ENCODE assay signal across 8 cellular contexts in genomic region chr7:48109848-48110663, GRCh38. TPM values are rescaled to one million over a fixed set of nuclear protein-coding genes. Genes with fewer than 3 reads are reported as not detected.
DNase-seq lines count a peak whose midpoint lies in the region; ATAC-seq and TF ChIP-seq lines count a peak whose summit lies in the region.

No MANE protein-coding gene starts in this region.

- no peaks in the 10 kb centered on the region for H3K4me1 ChIP-seq in BE2C

- H3K4me3 Mint-ChIP-seq in mesothelial cell of epicardium: no peak overlapping the region

- H3K36me3 ChIP-seq in BE2C: no peaks in the 10 kb centered on the region

- H3K36me3 Mint-ChIP-seq in mesothelial cell of epicardium: peaks cover 3% of the 10 kb centered on the region

- DNase-seq in BE2C: peak; percentile 68
- peak; percentile 51 for DNase-seq in NCI-H345 treated with DMSO at 0.1 percent for 48 hours (lab: John Stamatoyannopoulos, UW; ENCODE audit: unreplicated experiment)
- DNase-seq in activated CD4-positive, alpha-beta T cell treated with anti-CD3 and anti-CD28 coated beads, Interleukin-2, amount 50 U/mL, for 48 hours: peak; percentile 94
- DNase-seq in effector CD4-positive, alpha-beta T cell: peak; percentile 84
- DNase-seq in mesothelial cell of epicardium (ENCODE audit: low spot score in 2 of 2, unreplicated experiment in 2 of 2): peak; percentile 38 to 86
- DNase-seq in stimulated activated CD8-positive, alpha-beta memory T cell treated with anti-CD3 and anti-CD28 coated beads, Interleukin-4, amount 100 ng/mL, for 48 hours: peak; percentile 97

- no peaks in the 10 kb centered on the region for H3K27me3 Mint-ChIP-seq in mesothelial cell of epicardium (ENCODE audit: low read depth)

- ATAC-seq in GM18870 (IDR thresholded peaks at IDR 0.05; ENCODE audit: unreplicated experiment): peak; percentile 87
- peak; percentile 86 for ATAC-seq in HG03097 (IDR thresholded peaks at IDR 0.05; ENCODE audit: low FRiP score, unreplicated experiment)

- peaks cover 33% of the 10 kb centered on the region for H3K4me1 Mint-ChIP-seq in mesothelial cell of epicardium

- peak; percentile 94 for TF ChIP-seq CTCF in BE2C (IDR thresholded peaks at IDR 0.05; ENCODE audit: low read depth, low read length)
- peak; percentile 97 for TF ChIP-seq CTCF in mesothelial cell of epicardium (IDR thresholded peaks at IDR 0.05; ENCODE audit: unreplicated experiment)

- H3K9me3 ChIP-seq in BE2C: no peaks in the 10 kb centered on the region

- no peak overlapping the region for H3K27ac Mint-ChIP-seq in mesothelial cell of epicardium

- no peaks in the 10 kb centered on the region for H3K27me3 ChIP-seq in BE2C

- no peak overlapping the region for H3K4me3 ChIP-seq in BE2C (ENCODE audit: low read depth, low read length)

- H3K9me3 Mint-ChIP-seq in mesothelial cell of epicardium: no peaks in the 10 kb centered on the region

RNA-seq across cellular contexts. Expression of gene UPP1, which starts 21.0 kb away (rescaled TPM):
- polyA plus RNA-seq in BE2C (2012; ENCODE audit: insufficient read depth, insufficient read length, low read depth): 34.8 TPM
- total RNA-seq in mesothelial cell of epicardium: 4.3 to 5.0 TPM (median 4.4 TPM) in 3 replicates
